ENCODE assay signal across 6 cellular contexts in genomic region chr6:32973934-32974333, GRCh38. TPM values are rescaled to one million over a fixed set of nuclear protein-coding genes. Genes with fewer than 3 reads are reported as not detected.
DNase-seq lines count a peak whose midpoint lies in the region; ATAC-seq and TF ChIP-seq lines count a peak whose summit lies in the region.

No MANE protein-coding gene starts in this region.

- in situ Hi-C loops in GM23248 (cut with MboI): no loop called here
- in situ Hi-C loops in SK-MEL-5 (cut with HindIII; ENCODE audit: low pct_unique_long_range_greater_than_20kb, low sequenced_read_pairs): no loop called here

- H3K9ac ChIP-seq in GM23248: peak overlapping the region; percentile 92

- H3K4me1 ChIP-seq in GM23248 (ENCODE audit: insufficient read depth) (peaks cover 10% of the 10 kb centered on the region), thoracic aorta (ENCODE audit: control insufficient read depth in 1 of 2, low read depth in 2 of 2) (peaks cover 26 to 44% of the 10 kb centered on the region in 2 donors)

- no peak for ATAC-seq in thoracic aorta (ENCODE audit: insufficient number of reproducible peaks, low FRiP score, low read depth)

- H3K36me3 ChIP-seq in GM23248 (ENCODE audit: low read depth): peaks cover 65% of the 10 kb centered on the region
- peaks cover 48% of the 10 kb centered on the region for H3K36me3 ChIP-seq in thoracic aorta

- H4K20me1 ChIP-seq in GM23248 (ENCODE audit: insufficient read depth): peaks cover 50% of the 10 kb centered on the region

- H2AFZ ChIP-seq in GM23248: no peak overlapping the region

- H3K79me2 ChIP-seq in GM23248 (ENCODE audit: insufficient read depth): peaks cover 69% of the 10 kb centered on the region

- H3K27ac ChIP-seq in GM23248 (peak overlapping the region; percentile 67), thoracic aorta (peak overlapping the region in 1 of 2 donors; percentile 100)

- peak overlapping the region; percentile 92 for H3K4me3 ChIP-seq in GM23248
- H3K4me3 ChIP-seq in thoracic aorta: peak overlapping the region; percentile 86

- no peaks in the 10 kb centered on the region for H3K9me2 ChIP-seq in GM23248 (ENCODE audit: insufficient read depth)

- no peaks in the 10 kb centered on the region for H3K27me3 ChIP-seq in GM23248 (replicated peaks; ENCODE audit: insufficient read depth)
- no peaks in the 10 kb centered on the region for H3K27me3 ChIP-seq in thoracic aorta (replicated peaks; ENCODE audit: insufficient read depth)

- peaks cover 67% of the 10 kb centered on the region for H3F3A ChIP-seq in GM23248 (ENCODE audit: insufficient read depth)

- DNase-seq in GM23248: peak; percentile 79
- peak; percentile 45 for DNase-seq in SK-MEL-5 (ENCODE audit: low read depth, low spot score)
- peak; percentile 41 for DNase-seq in fibroblast of the conjunctiva (ENCODE audit: low read depth)
- DNase-seq in thoracic aorta (ENCODE audit: low spot score): no peak
- no peak for DNase-seq in ecto neural progenitor cell (ENCODE audit: low spot score)
- no peak for DNase-seq in GM19238 (ENCODE audit: insufficient read length, low spot score)

- 0 to 1% methylated on average over 4 of the region's 4 CpGs for WGBS in GM23248 (ENCODE audit: low coverage in 1 of 2, low lambda C conversion rate in 2 of 2, missing lambda C conversion rate in 2 of 2), 2 experiments

- H3K4me2 ChIP-seq in GM23248 (ENCODE audit: unreplicated experiment): peak overlapping the region; percentile 87

- no peak for TF ChIP-seq CTCF in thoracic aorta (IDR thresholded peaks at IDR 0.05)

- H3K9me3 ChIP-seq in GM23248 (ENCODE audit: low read depth) (no peaks in the 10 kb centered on the region), thoracic aorta (no peaks in the 10 kb centered on the region)

RNA-seq across cellular contexts. Expression of gene BRD2, which starts 5.5 kb away (rescaled TPM):
- 85.4 and 95.7 TPM in 2 replicates for total RNA-seq in GM23248 (2014; rRNA removed; shearing (Covaris generic))
- polyA plus RNA-seq in GM23248 (2016; fragmentation: Nextera tagmentation; extraction: Ambion mirVana): 99.9 and 105 TPM in 2 replicates
- 96.2 and 107 TPM in 2 replicates for total RNA-seq in SK-MEL-5 (2014; rRNA removed; shearing (Covaris generic))
- polyA plus RNA-seq in SK-MEL-5 (2015; cell fraction: cytosol; rRNA removed): 137 and 185 TPM in 2 replicates
- polyA plus RNA-seq in SK-MEL-5 (2015; cell fraction: nucleus; rRNA removed): 311 and 340 TPM in 2 replicates
- 100 to 1,000 TPM; 134 to 169 TPM for total RNA-seq in thoracic aorta

RNA-seq across cellular contexts. Expression of gene HLA-DMA, which starts 21.0 kb away (rescaled TPM):
- total RNA-seq in GM23248 (2014; rRNA removed; shearing (Covaris generic)): 1.1 and 6.3 TPM in 2 replicates
- 5.6 and 6.2 TPM in 2 replicates for polyA plus RNA-seq in GM23248 (2016; fragmentation: Nextera tagmentation; extraction: Ambion mirVana)
- total RNA-seq in SK-MEL-5 (2014; rRNA removed; shearing (Covaris generic)): 34.0 and 35.3 TPM in 2 replicates
- polyA plus RNA-seq in SK-MEL-5 (2015; cell fraction: cytosol; rRNA removed): 45.1 and 49.9 TPM in 2 replicates
- 12.0 and 29.2 TPM in 2 replicates for polyA plus RNA-seq in SK-MEL-5 (2015; cell fraction: nucleus; rRNA removed)
- total RNA-seq in thoracic aorta: 10 to 100 TPM; 41.7 to 53.2 TPM

RNA-seq across cellular contexts. Expression of gene HLA-DMB, which starts 33.1 kb away (rescaled TPM):
- total RNA-seq in GM23248 (2014; rRNA removed; shearing (Covaris generic)): not detected in 2 replicates
- 0.46 TPM in 1 of 2 replicates, not detected in the other for polyA plus RNA-seq in GM23248 (2016; fragmentation: Nextera tagmentation; extraction: Ambion mirVana)
- total RNA-seq in SK-MEL-5 (2014; rRNA removed; shearing (Covaris generic)): 1.9 and 2.6 TPM in 2 replicates
- 5.0 and 8.1 TPM in 2 replicates for polyA plus RNA-seq in SK-MEL-5 (2015; cell fraction: cytosol; rRNA removed)
- polyA plus RNA-seq in SK-MEL-5 (2015; cell fraction: nucleus; rRNA removed): 0.75 and 4.3 TPM in 2 replicates
- 10 to 100 TPM; 13.5 to 34.4 TPM for total RNA-seq in thoracic aorta

RNA-seq across cellular contexts. Expression of gene HLA-DOA, which starts 35.5 kb away (rescaled TPM):
- not detected in 2 replicates for total RNA-seq in GM23248 (2014; rRNA removed; shearing (Covaris generic))
- 0.18 TPM in 1 of 2 replicates, not detected in the other for polyA plus RNA-seq in GM23248 (2016; fragmentation: Nextera tagmentation; extraction: Ambion mirVana)
- total RNA-seq in SK-MEL-5 (2014; rRNA removed; shearing (Covaris generic)): 0.13 and 0.16 TPM in 2 replicates
- 0.83 and 0.98 TPM in 2 replicates for polyA plus RNA-seq in SK-MEL-5 (2015; cell fraction: cytosol; rRNA removed)
- 0.62 and 0.68 TPM in 2 replicates for polyA plus RNA-seq in SK-MEL-5 (2015; cell fraction: nucleus; rRNA removed)
- 10 to 100 TPM in 1 of 2 donors, 1 to 10 TPM in 1; 5.8 to 19.4 TPM for total RNA-seq in thoracic aorta

Comparison
In these comparisons a context has a peak if more than half of its experiments do, and no peak if none do; other contexts are left out.
1. DNase-seq: peak in GM23248 (single experiment), SK-MEL-5 (single experiment) and fibroblast of the conjunctiva (single experiment); none in thoracic aorta (single experiment), ecto neural progenitor cell (single experiment) and GM19238 (single experiment).